ENCODE assay signal across 17 cellular contexts in genomic region chr14:89291351-89291940, GRCh38.
"Had no signal": no experiment of that assay in that cellular context is flagged by ENCODE, and none has a peak within 500 bp of the region (broad histone marks: within the 10 kb centered on the region; RNA-seq: fewer than 3 reads in every experiment).

No MANE protein-coding gene starts in this region.

- DNase-seq: activated CD4-positive, alpha-beta T cell treated with anti-CD3 and anti-CD28 coated beads, Interleukin-2, amount 50 U/mL, for 48 hours; activated naive CD4-positive, alpha-beta T cell; activated T-cell treated with anti-CD3 and anti-CD28 coated beads, Interleukin-2, amount 50 U/mL, for 72 hours; amniotic stem cell; cortex of kidney; effector memory CD8-positive, alpha-beta T cell; gastrocnemius medialis; left ventricle myocardium inferior; retina; stimulated activated CD4-positive, alpha-beta T cell treated with anti-CD3 and anti-CD28 coated beads, Interleukin-15, amount 100 ng/mL, for 24 hours; stimulated activated CD4-positive, alpha-beta T cell treated with anti-CD3 and anti-CD28 coated beads, Interleukin-4, amount 100 ng/mL, for 24 hours; thyroid gland had no signal

- ATAC-seq: activated T-cell treated with anti-CD3 and anti-CD28 coated beads, Interleukin-2, amount 50 U/mL, for 72 hours; effector memory CD8-positive, alpha-beta T cell; gastrocnemius medialis had no signal

- H3K9me3 ChIP-seq: gastrocnemius medialis, left ventricle myocardium inferior, neutrophil, thyroid gland, vagina had no signal

- H3K9me3 Mint-ChIP-seq: activated T-cell treated with anti-CD3 and anti-CD28 coated beads, Interleukin-2, amount 50 U/mL, for 72 hours; brain; central memory CD8-positive, alpha-beta T cell; effector memory CD8-positive, alpha-beta T cell had no signal

- H3K27ac Mint-ChIP-seq: activated T-cell treated with anti-CD3 and anti-CD28 coated beads, Interleukin-2, amount 50 U/mL, for 72 hours had no signal

- H3K27me3 ChIP-seq: gastrocnemius medialis, neutrophil, thyroid gland, vagina had no signal

- H3K4me3 Mint-ChIP-seq: activated T-cell treated with anti-CD3 and anti-CD28 coated beads, Interleukin-2, amount 50 U/mL, for 72 hours; brain; central memory CD8-positive, alpha-beta T cell; effector memory CD8-positive, alpha-beta T cell had no signal

- H3K4me1 ChIP-seq: thyroid gland had no signal

- H3K36me3 ChIP-seq: gastrocnemius medialis, thyroid gland, vagina had no signal

- H3K4me3 ChIP-seq: gastrocnemius medialis, left ventricle myocardium inferior, thyroid gland, vagina had no signal

- H3K27me3 Mint-ChIP-seq: brain; central memory CD8-positive, alpha-beta T cell; effector memory CD8-positive, alpha-beta T cell had no signal

- H3K27ac ChIP-seq: epithelial cell of prostate, gastrocnemius medialis, left ventricle myocardium inferior, thyroid gland, vagina had no signal
